Comparison of ENCODE assay signal across 12 cellular contexts in the genomic region with DNA sequence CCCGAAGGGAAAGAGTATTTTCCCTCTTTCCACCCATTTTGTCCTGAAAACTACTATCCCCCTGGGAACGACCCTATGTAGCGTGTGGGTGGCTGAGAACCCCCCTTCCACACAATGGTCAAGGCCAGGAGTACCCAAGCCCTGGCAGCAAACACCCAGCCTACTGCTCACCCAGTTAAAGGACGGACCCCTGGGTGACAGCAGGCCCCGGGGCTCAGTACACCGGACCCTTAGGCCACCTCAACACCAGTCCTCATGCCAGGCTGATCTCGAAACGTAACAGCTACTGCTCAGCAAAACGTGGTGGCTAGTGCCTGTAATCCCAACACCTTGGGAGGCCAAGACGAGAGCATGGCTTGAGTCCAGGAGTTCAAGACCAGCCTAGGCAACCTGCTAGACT. TPM values are rescaled to one million over a fixed set of nuclear protein-coding genes. Genes with fewer than 3 reads are reported as not detected.
DNase-seq lines count a peak whose midpoint lies in the region; ATAC-seq, FAIRE-seq and TF ChIP-seq lines count a peak whose summit lies in the region.
"Had no signal": no experiment of that assay in that cellular context is flagged by ENCODE, and none has a peak within 500 bp of the region (broad histone marks: within the 10 kb centered on the region; RNA-seq: fewer than 3 reads in every experiment).

No MANE protein-coding gene starts in this region.

- no peak overlapping the region for H2AFZ ChIP-seq in keratinocyte (ENCODE audit: control insufficient read depth, low read length)

- ATAC-seq in GM21447 (IDR thresholded peaks at IDR 0.05; ENCODE audit: unreplicated experiment): no peak
- ATAC-seq: foreskin keratinocyte had no signal

- peaks cover 6% of the 10 kb centered on the region for H3K27me3 ChIP-seq in A673 (replicated peaks; ENCODE audit: insufficient read depth, low read depth, low read length, poor library complexity)
- peaks cover 23% of the 10 kb centered on the region for H3K27me3 ChIP-seq in keratinocyte (ENCODE audit: control insufficient read depth, extremely low read depth, insufficient read depth, low read length)

- intact Hi-C loops in A673 (cut with micrococcal nuclease; ENCODE audit: unreplicated experiment): no loop called here
- intact Hi-C loops in activated T-helper 1 cell treated with anti-CD3 and anti-CD28 coated beads, Interleukin-12 subunit alpha, Interleukin-12 subunit beta, Interleukin-2, Interleukin-4 antibody, amounts not matched to agents 30 ng/mL and 10 ng/mL and 1 ng/mL, durations not matched to agents 14 hours and 24 hours and 36 hours (cut with micrococcal nuclease): no loop called here

- H3K27me3 Mint-ChIP-seq in activated T-helper 1 cell treated with anti-CD3 and anti-CD28 coated beads, Interleukin-12 subunit alpha, Interleukin-12 subunit beta, Interleukin-2, Interleukin-4 antibody, amounts not matched to agents 30 ng/mL and 10 ng/mL and 1 ng/mL, durations not matched to agents 14 hours and 24 hours and 36 hours (ENCODE audit: insufficient read depth): peaks cover 22% of the 10 kb centered on the region

- H3K36me3 ChIP-seq in A673 (ENCODE audit: insufficient read depth, low read length, poor library complexity, severe bottlenecking) (no peaks in the 10 kb centered on the region), keratinocyte (ENCODE audit: control insufficient read depth in 2 of 2, extremely low read depth in 1 of 2, insufficient read depth in 2 of 2, low read length in 2 of 2) (peaks cover 0 to 6% of the 10 kb centered on the region in 2 experiments)

- H3K9me3 ChIP-seq in A673 (ENCODE audit: low read depth, low read length, poor library complexity, severe bottlenecking): no peaks in the 10 kb centered on the region
- H3K9me3 ChIP-seq in keratinocyte (ENCODE audit: control insufficient read depth, low read depth, low read length): no peaks in the 10 kb centered on the region

- peaks cover 14% of the 10 kb centered on the region for H4K20me1 ChIP-seq in keratinocyte (ENCODE audit: control insufficient read depth, extremely low read depth, insufficient read depth, low read length)

- CTCF ChIA-PET in A673 (lab: Charles Lee): no interaction called here

- dilution Hi-C loops in keratinocyte (cut with MboI; ENCODE audit: extremely low pct_ligation_motif_present, low sequenced_read_pairs): no loop called here

- peaks cover 38% of the 10 kb centered on the region for H3K4me1 Mint-ChIP-seq in activated T-helper 1 cell treated with anti-CD3 and anti-CD28 coated beads, Interleukin-12 subunit alpha, Interleukin-12 subunit beta, Interleukin-2, Interleukin-4 antibody, amounts not matched to agents 30 ng/mL and 10 ng/mL and 1 ng/mL, durations not matched to agents 14 hours and 24 hours and 36 hours (ENCODE audit: low read depth)

- peaks cover 64% of the 10 kb centered on the region for H3K79me2 ChIP-seq in keratinocyte (ENCODE audit: control insufficient read depth, insufficient read depth, low read length)

- H3K9me1 ChIP-seq in keratinocyte (ENCODE audit: control insufficient read depth, extremely low read depth, insufficient read depth, low read length): peaks cover 4% of the 10 kb centered on the region

- peak overlapping the region; percentile 83 for H3K9ac ChIP-seq in keratinocyte (ENCODE audit: control insufficient read depth, extremely low read depth, insufficient read depth, low read length)

- H3K36me3 Mint-ChIP-seq in activated T-helper 1 cell treated with anti-CD3 and anti-CD28 coated beads, Interleukin-12 subunit alpha, Interleukin-12 subunit beta, Interleukin-2, Interleukin-4 antibody, amounts not matched to agents 30 ng/mL and 10 ng/mL and 1 ng/mL, durations not matched to agents 14 hours and 24 hours and 36 hours (ENCODE audit: low read depth): no peaks in the 10 kb centered on the region

- in situ Hi-C loops in GM13977 (cut with MboI; ENCODE audit: low pct_unique_long_range_greater_than_20kb, low sequenced_read_pairs, unreplicated experiment): no loop called here

- H3K4me3 ChIP-seq in A673 (ENCODE audit: low read depth, low read length, poor library complexity, severe bottlenecking) (peak overlapping the region; percentile 73), keratinocyte (ENCODE audit: control insufficient read depth in 2 of 3, extremely low read depth in 1 of 3, insufficient read depth in 2 of 3, low read depth in 1 of 3, low read length in 3 of 3) (peak overlapping the region in 2 of 3 experiments; percentile 80 to 85)

- peak overlapping the region; percentile 89 for H3K4me3 Mint-ChIP-seq in activated T-helper 1 cell treated with anti-CD3 and anti-CD28 coated beads, Interleukin-12 subunit alpha, Interleukin-12 subunit beta, Interleukin-2, Interleukin-4 antibody, amounts not matched to agents 30 ng/mL and 10 ng/mL and 1 ng/mL, durations not matched to agents 14 hours and 24 hours and 36 hours

- peaks cover 49% of the 10 kb centered on the region for H3K4me1 ChIP-seq in A673 (ENCODE audit: insufficient read depth, low read length, poor library complexity, severe bottlenecking)
- H3K4me1 ChIP-seq in keratinocyte (ENCODE audit: control insufficient read depth, extremely low read depth, insufficient read depth, low read length): peaks cover 7% of the 10 kb centered on the region
- H3K4me1 ChIP-seq: foreskin keratinocyte had no signal

- FAIRE-seq in keratinocyte (lab: Jason Lieb, UNC): no peak

- BruUV-seq in A673 (replicated peaks; lab: Mats Ljungman, UMichigan): TSS peak; percentile 18

- peak overlapping the region; percentile 82 for H3K4me2 ChIP-seq in keratinocyte (ENCODE audit: control insufficient read depth, extremely low read depth, insufficient read depth, low read depth, low read length)

- DNase-seq in A673 (ENCODE audit: low spot score) (no peak), GM13977 (ENCODE audit: low spot score) (peak; percentile 2), keratinocyte (ENCODE audit: low read depth, low spot score) (no peak), HuH-7 (ENCODE audit: low spot score) (no peak), NOMO-1 (lab: John Stamatoyannopoulos, UW; ENCODE audit: unreplicated experiment in 2 of 2) (no peak), HuH-7.5 (ENCODE audit: low spot score) (no peak)
- DNase-seq in activated T-helper 1 cell treated with anti-CD3 and anti-CD28 coated beads, Interleukin-12 subunit alpha, Interleukin-12 subunit beta, Interleukin-2, Interleukin-4 antibody, amounts not matched to agents 30 ng/mL and 10 ng/mL and 1 ng/mL, durations not matched to agents 14 hours and 24 hours and 36 hours (ENCODE audit: low spot score): no peak
- DNase-seq: activated effector memory CD4-positive, alpha-beta T cell treated with Interleukin-2 at 50 U/mL for 16 hours; DMS79 treated with DMSO at 0.1 percent for 48 hours; foreskin keratinocyte; NCI-H1105 had no signal

- H3K9me3 Mint-ChIP-seq in activated T-helper 1 cell treated with anti-CD3 and anti-CD28 coated beads, Interleukin-12 subunit alpha, Interleukin-12 subunit beta, Interleukin-2, Interleukin-4 antibody, amounts not matched to agents 30 ng/mL and 10 ng/mL and 1 ng/mL, durations not matched to agents 14 hours and 24 hours and 36 hours: no peaks in the 10 kb centered on the region

- no peak for TF ChIP-seq CTCF in A673 (conservative IDR thresholded peaks at IDR 0.05; ENCODE audit: low read depth, low read length)
- no peak for TF ChIP-seq CTCF in GM13977 (IDR thresholded peaks at IDR 0.05; ENCODE audit: extremely low read depth, insufficient read depth, missing control alignments)
- no peak for TF ChIP-seq CTCF in keratinocyte (optimal IDR thresholded peaks at IDR 0.05 in 1 of 3, IDR thresholded peaks at IDR 0.05 in 1 of 3, conservative IDR thresholded peaks at IDR 0.05 in 1 of 3; ENCODE audit: extremely low read depth in 1 of 3, insufficient read depth in 2 of 3, low read length in 3 of 3)

- H3K27ac ChIP-seq in A673 (ENCODE audit: low read depth, low read length, poor library complexity, severe bottlenecking) (no peak overlapping the region), keratinocyte (ENCODE audit: control insufficient read depth, insufficient read depth, low read length) (no peak overlapping the region)

- POLR2A ChIA-PET in A673 (lab: Charles Lee; ENCODE audit: low non-redundant PET): no interaction called here

- no peak overlapping the region for H3K27ac Mint-ChIP-seq in activated T-helper 1 cell treated with anti-CD3 and anti-CD28 coated beads, Interleukin-12 subunit alpha, Interleukin-12 subunit beta, Interleukin-2, Interleukin-4 antibody, amounts not matched to agents 30 ng/mL and 10 ng/mL and 1 ng/mL, durations not matched to agents 14 hours and 24 hours and 36 hours

RNA-seq across cellular contexts. Expression of gene ANKRD27, which starts 1.4 kb away (rescaled TPM):
- 25.0 and 27.8 TPM in 2 replicates for total RNA-seq in A673 (2021)
- total RNA-seq in activated T-helper 1 cell treated with anti-CD3 and anti-CD28 coated beads, Interleukin-12 subunit alpha, Interleukin-12 subunit beta, Interleukin-2, Interleukin-4 antibody, amounts not matched to agents 30 ng/mL and 10 ng/mL and 1 ng/mL, durations not matched to agents 14 hours and 24 hours and 36 hours: 28.2 and 28.7 TPM in 2 replicates
- 29.0 to 34.5 TPM (median 31.6 TPM) in 3 replicates for polyA plus RNA-seq in keratinocyte
- polyA plus RNA-seq in keratinocyte (2011; ENCODE audit: low read depth): 11.1 TPM
- 20.8 and 26.8 TPM in 2 replicates for polyA plus RNA-seq in keratinocyte (2011; cell fraction: cytosol; rRNA removed)
- 47.2 and 49.6 TPM in 2 replicates for polyA plus RNA-seq in keratinocyte (2011; cell fraction: nucleus; rRNA removed)
- polyA plus RNA-seq in keratinocyte (2012; ENCODE audit: low replicate concordance): 14.3 and 21.1 TPM in 2 replicates
- 25.4 to 61.2 TPM (median 57.0 TPM) in 3 replicates for polyA minus RNA-seq in keratinocyte
- 26.1 TPM for polyA minus RNA-seq in keratinocyte (2011; cell fraction: cytosol; rRNA and poly(A)+ RNA removed)
- polyA minus RNA-seq in keratinocyte (2011; cell fraction: nucleus; rRNA and poly(A)+ RNA removed): 37.8 and 54.8 TPM in 2 replicates

RNA-seq across cellular contexts. Expression of gene RGS9BP, which starts 2.1 kb away (rescaled TPM):
- 0.13 and 0.15 TPM in 2 replicates for total RNA-seq in A673 (2021)
- total RNA-seq in activated T-helper 1 cell treated with anti-CD3 and anti-CD28 coated beads, Interleukin-12 subunit alpha, Interleukin-12 subunit beta, Interleukin-2, Interleukin-4 antibody, amounts not matched to agents 30 ng/mL and 10 ng/mL and 1 ng/mL, durations not matched to agents 14 hours and 24 hours and 36 hours: 0.17 TPM in 1 of 2 replicates, not detected in the other
- polyA plus RNA-seq in keratinocyte: 0.01 to 0.05 TPM (median 0.03 TPM) in 3 replicates
- not detected for polyA plus RNA-seq in keratinocyte (2011; ENCODE audit: low read depth)
- 0.03 TPM in 1 of 2 replicates, not detected in the other for polyA plus RNA-seq in keratinocyte (2011; cell fraction: cytosol; rRNA removed)
- polyA plus RNA-seq in keratinocyte (2011; cell fraction: nucleus; rRNA removed): 0.04 and 0.05 TPM in 2 replicates
- polyA plus RNA-seq in keratinocyte (2012; ENCODE audit: low replicate concordance): 0.14 TPM in 1 of 2 replicates, not detected in the other
- polyA minus RNA-seq in keratinocyte: 0.07 TPM in 1 of 3 replicates, not detected in the others
- polyA minus RNA-seq in keratinocyte (2011; cell fraction: cytosol; rRNA and poly(A)+ RNA removed): not detected
- not detected in 2 replicates for polyA minus RNA-seq in keratinocyte (2011; cell fraction: nucleus; rRNA and poly(A)+ RNA removed)

RNA-seq across cellular contexts. Expression of gene NUDT19, which starts 18.0 kb away (rescaled TPM):
- total RNA-seq in A673 (2021): 17.8 and 18.7 TPM in 2 replicates
- total RNA-seq in activated T-helper 1 cell treated with anti-CD3 and anti-CD28 coated beads, Interleukin-12 subunit alpha, Interleukin-12 subunit beta, Interleukin-2, Interleukin-4 antibody, amounts not matched to agents 30 ng/mL and 10 ng/mL and 1 ng/mL, durations not matched to agents 14 hours and 24 hours and 36 hours: 24.4 and 26.2 TPM in 2 replicates
- polyA plus RNA-seq in keratinocyte: 7.7 to 17.1 TPM (median 12.2 TPM) in 3 replicates
- 2.2 TPM for polyA plus RNA-seq in keratinocyte (2011; ENCODE audit: low read depth)
- 10.2 and 15.3 TPM in 2 replicates for polyA plus RNA-seq in keratinocyte (2011; cell fraction: cytosol; rRNA removed)
- 16.7 and 18.3 TPM in 2 replicates for polyA plus RNA-seq in keratinocyte (2011; cell fraction: nucleus; rRNA removed)
- 10.7 and 15.3 TPM in 2 replicates for polyA plus RNA-seq in keratinocyte (2012; ENCODE audit: low replicate concordance)
- 7.3 to 10.2 TPM (median 10.0 TPM) in 3 replicates for polyA minus RNA-seq in keratinocyte
- polyA minus RNA-seq in keratinocyte (2011; cell fraction: cytosol; rRNA and poly(A)+ RNA removed): 25.5 TPM
- polyA minus RNA-seq in keratinocyte (2011; cell fraction: nucleus; rRNA and poly(A)+ RNA removed): 12.3 and 14.4 TPM in 2 replicates

RNA-seq across cellular contexts. Expression of gene TDRD12, which starts 46.0 kb away (rescaled TPM):
- 0.26 and 0.64 TPM in 2 replicates for total RNA-seq in A673 (2021)
- total RNA-seq in activated T-helper 1 cell treated with anti-CD3 and anti-CD28 coated beads, Interleukin-12 subunit alpha, Interleukin-12 subunit beta, Interleukin-2, Interleukin-4 antibody, amounts not matched to agents 30 ng/mL and 10 ng/mL and 1 ng/mL, durations not matched to agents 14 hours and 24 hours and 36 hours: 0.18 and 0.20 TPM in 2 replicates
- 0.04 TPM in 1 of 3 replicates, not detected in the others for polyA plus RNA-seq in keratinocyte
- 0.34 TPM for polyA plus RNA-seq in keratinocyte (2011; ENCODE audit: low read depth)
- polyA plus RNA-seq in keratinocyte (2011; cell fraction: cytosol; rRNA removed): not detected in 2 replicates
- polyA plus RNA-seq in keratinocyte (2011; cell fraction: nucleus; rRNA removed): 0.08 and 0.11 TPM in 2 replicates
- 0.32 TPM in 1 of 2 replicates, not detected in the other for polyA plus RNA-seq in keratinocyte (2012; ENCODE audit: low replicate concordance)
- not detected in 3 replicates for polyA minus RNA-seq in keratinocyte
- not detected for polyA minus RNA-seq in keratinocyte (2011; cell fraction: cytosol; rRNA and poly(A)+ RNA removed)
- 0.23 TPM in 1 of 2 replicates, not detected in the other for polyA minus RNA-seq in keratinocyte (2011; cell fraction: nucleus; rRNA and poly(A)+ RNA removed)
